16 cellular contexts compared by ENCODE assay signal in genomic region chr13:78420814-78421213, GRCh38.
A peak's percentile ranks its signal among the peaks of the same experiment; 100 is the strongest.
DNase-seq lines count a peak whose midpoint lies in the region; ATAC-seq and TF ChIP-seq lines count a peak whose summit lies in the region.
"Had no signal": no experiment of that assay in that cellular context is flagged by ENCODE, and none has a peak within 500 bp of the region (broad histone marks: within the 10 kb centered on the region; RNA-seq: fewer than 3 reads in every experiment).

No MANE protein-coding gene starts in this region.

- no peaks in the 10 kb centered on the region for H3K9me3 ChIP-seq in heart right ventricle
- H3K9me3 ChIP-seq in vagina: no peaks in the 10 kb centered on the region
- H3K9me3 ChIP-seq: BE2C, psoas muscle had no signal

- H3K36me3 ChIP-seq in heart right ventricle (no peaks in the 10 kb centered on the region), vagina (no peaks in the 10 kb centered on the region)
- H3K36me3 ChIP-seq: BE2C had no signal

- no peak overlapping the region for H3K27ac Mint-ChIP-seq in type B pancreatic cell
- H3K27ac Mint-ChIP-seq: activated T-helper 2 cell treated with anti-CD3 and anti-CD28 coated beads, Interferon-gamma antibody, Interleukin-2, Interleukin-4, amounts not matched to agents 10 μg/mL and 5 μg/mL and 100 μg/mL, durations not matched to agents 14 hours and 24 hours and 36 hours; stimulated activated naive CD8-positive, alpha-beta T cell treated with anti-CD3 and anti-CD28 coated beads, Interleukin-15, Interleukin-2, amounts not matched to agents 100 ng/mL and 50 ng/mL, for 24 hours had no signal

- H3K4me1 Mint-ChIP-seq in type B pancreatic cell (ENCODE audit: unreplicated experiment): no peaks in the 10 kb centered on the region

- no peaks in the 10 kb centered on the region for H3K36me3 Mint-ChIP-seq in type B pancreatic cell

- no peaks in the 10 kb centered on the region for H3K27me3 Mint-ChIP-seq in type B pancreatic cell
- H3K27me3 Mint-ChIP-seq: stimulated activated naive CD8-positive, alpha-beta T cell treated with anti-CD3 and anti-CD28 coated beads, Interleukin-15, Interleukin-2, amounts not matched to agents 100 ng/mL and 50 ng/mL, for 24 hours had no signal

- ATAC-seq in GM18519 (IDR thresholded peaks at IDR 0.05; ENCODE audit: low FRiP score, unreplicated experiment) (peak; percentile 95), GM21381 (IDR thresholded peaks at IDR 0.05; ENCODE audit: unreplicated experiment) (peak; percentile 80), HG03060 (IDR thresholded peaks at IDR 0.05; ENCODE audit: low read depth, unreplicated experiment) (peak; percentile 71), heart right ventricle (peak in 5 of 8 donors; percentile 39 to 85 (median 68))
- ATAC-seq: psoas muscle had no signal

- TF ChIP-seq CTCF in heart right ventricle (IDR thresholded peaks at IDR 0.05) (no peak), vagina (IDR thresholded peaks at IDR 0.05) (no peak), type B pancreatic cell (conservative IDR thresholded peaks at IDR 0.05) (no peak)

- WGBS in heart right ventricle, 2 donors: 73 to 74% methylated on average over 4 of the region's 4 CpGs

- no peak overlapping the region for H3K4me3 Mint-ChIP-seq in type B pancreatic cell
- H3K4me3 Mint-ChIP-seq: stimulated activated naive CD8-positive, alpha-beta T cell treated with anti-CD3 and anti-CD28 coated beads, Interleukin-15, Interleukin-2, amounts not matched to agents 100 ng/mL and 50 ng/mL, for 24 hours had no signal

- H3K27me3 ChIP-seq in heart right ventricle (no peaks in the 10 kb centered on the region), vagina (no peaks in the 10 kb centered on the region)
- H3K27me3 ChIP-seq: BE2C had no signal

- no peaks in the 10 kb centered on the region for H3K4me1 ChIP-seq in heart right ventricle
- H3K4me1 ChIP-seq in vagina: no peaks in the 10 kb centered on the region
- H3K4me1 ChIP-seq: BE2C, psoas muscle had no signal

- H3K9me3 Mint-ChIP-seq in type B pancreatic cell: no peaks in the 10 kb centered on the region
- H3K9me3 Mint-ChIP-seq: activated T-helper 2 cell treated with anti-CD3 and anti-CD28 coated beads, Interferon-gamma antibody, Interleukin-2, Interleukin-4, amounts not matched to agents 10 μg/mL and 5 μg/mL and 100 μg/mL, durations not matched to agents 14 hours and 24 hours and 36 hours; stimulated activated naive CD8-positive, alpha-beta T cell treated with anti-CD3 and anti-CD28 coated beads, Interleukin-15, Interleukin-2, amounts not matched to agents 100 ng/mL and 50 ng/mL, for 24 hours had no signal

- no peak overlapping the region for H3K27ac ChIP-seq in heart right ventricle
- H3K27ac ChIP-seq in vagina: no peak overlapping the region
- H3K27ac ChIP-seq: psoas muscle had no signal

- H3K4me3 ChIP-seq in heart right ventricle: no peak overlapping the region
- H3K4me3 ChIP-seq in vagina: no peak overlapping the region
- H3K4me3 ChIP-seq: psoas muscle had no signal

- TF ChIP-seq POLR2A in vagina (IDR thresholded peaks at IDR 0.05): no peak

- intact Hi-C loops in heart right ventricle (cut with DNase I): no loop called here
- intact Hi-C loops in vagina (cut with DNase I): no loop called here

- DNase-seq in heart right ventricle: peak; percentile 7 to 39
- DNase-seq in vagina (ENCODE audit: extremely low spot score in 2 of 2): no peak
- no peak for DNase-seq in NCI-H128 (lab: John Stamatoyannopoulos, UW; ENCODE audit: unreplicated experiment)
- no peak for DNase-seq in type B pancreatic cell (ENCODE audit: extremely low spot score, unreplicated experiment)
- DNase-seq in retina: no peak
- DNase-seq: activated CD4-positive, alpha-beta T cell treated with anti-CD3 and anti-CD28 coated beads, Interleukin-2, amount 50 U/mL, for 1 hour; BE2C; foreskin melanocyte; OCI-M1; psoas muscle; stimulated activated CD4-positive, alpha-beta T cell treated with anti-CD3 and anti-CD28 coated beads, Interleukin-4, amount 100 ng/mL, for 4 hours had no signal

Comparison
In these comparisons a context has a peak if more than half of its experiments do, and no peak if none do; other contexts are left out.
1. DNase-seq: peak in heart right ventricle (2 of 2); none in vagina (0 of 2), NCI-H128 (single experiment), type B pancreatic cell (single experiment) and retina (single experiment).
2. Peak in every context shown above with its lines, with median percentiles within 50 percentile points of each other: ATAC-seq.